In genomic region chr15:95839367-95839782, GRCh38 we compare ENCODE assay signal across 9 cellular contexts.
DNase-seq lines count a peak whose midpoint lies in the region; ATAC-seq, FAIRE-seq and TF ChIP-seq lines count a peak whose summit lies in the region.
"Had no signal": no experiment of that assay in that cellular context is flagged by ENCODE, and none has a peak within 500 bp of the region (broad histone marks: within the 10 kb centered on the region; RNA-seq: fewer than 3 reads in every experiment).

No MANE protein-coding gene starts in this region.

- H3K9me3 Mint-ChIP-seq in HFFc6: no peaks in the 10 kb centered on the region
- H3K9me3 Mint-ChIP-seq in neural progenitor cell: peaks cover 3% of the 10 kb centered on the region

- H3K9me3 ChIP-seq in MM.1S (replicated peaks; ENCODE audit: insufficient read depth, low read length): no peaks in the 10 kb centered on the region
- no peaks in the 10 kb centered on the region for H3K9me3 ChIP-seq in neural progenitor cell (ENCODE audit: low read depth)

- POLR2A ChIA-PET in RWPE1 (lab: Yijun Ruan, JAX; ENCODE audit: low non-redundant PET): no interaction called here

- H3K27ac Mint-ChIP-seq in HFFc6 (peak overlapping the region; percentile 87; the same call in 1 of the 2 replicates), neural progenitor cell (peak overlapping the region; percentile 23)

- H3K4me1 ChIP-seq in MM.1S (ENCODE audit: low read length): peaks cover 41% of the 10 kb centered on the region
- H3K4me1 ChIP-seq in neural progenitor cell: peaks cover 20% of the 10 kb centered on the region

- H2AFZ ChIP-seq in MM.1S (ENCODE audit: low read length) (peak overlapping the region; percentile 9), neural progenitor cell (replicated peaks) (no peak overlapping the region)

- no peaks in the 10 kb centered on the region for H3K9me2 ChIP-seq in MM.1S (replicated peaks; ENCODE audit: insufficient read depth, low read length)

- H3K36me3 Mint-ChIP-seq in HFFc6 (ENCODE audit: low read depth) (no peaks in the 10 kb centered on the region), neural progenitor cell (peaks cover 2% of the 10 kb centered on the region)

- peak; percentile 97 for ATAC-seq in GM18907 (IDR thresholded peaks at IDR 0.05; ENCODE audit: unreplicated experiment)

- H3K4me3 ChIP-seq in MM.1S (ENCODE audit: low read length) (peak overlapping the region; percentile 29; the same call in 1 of the 2 replicates), neural progenitor cell (no peak overlapping the region)

- H3K79me2 ChIP-seq in MM.1S (ENCODE audit: low read length) (no peaks in the 10 kb centered on the region), neural progenitor cell (ENCODE audit: low read depth) (no peaks in the 10 kb centered on the region)

- FAIRE-seq in urothelium cell line (lab: Jason Lieb, UNC): no peak

- H3K27ac ChIP-seq in MM.1S (ENCODE audit: low read length) (peak overlapping the region; percentile 91), neural progenitor cell (no peak overlapping the region), RWPE1 (no peak overlapping the region)

- CTCF ChIA-PET in RWPE1 (lab: Yijun Ruan, JAX): no interaction called here

- H3K27me3 Mint-ChIP-seq in HFFc6 (ENCODE audit: insufficient read depth) (no peaks in the 10 kb centered on the region; the same call in 1 of the 2 replicates), neural progenitor cell (ENCODE audit: insufficient read depth, low read depth) (no peaks in the 10 kb centered on the region)

- H3K27me3 ChIP-seq in MM.1S (replicated peaks; ENCODE audit: insufficient read depth, low read length) (no peaks in the 10 kb centered on the region), neural progenitor cell (no peaks in the 10 kb centered on the region)

- TF ChIP-seq CTCF in HFFc6 (IDR thresholded peaks at IDR 0.05) (no peak), MM.1S (IDR thresholded peaks at IDR 0.05; ENCODE audit: low read length) (no peak), neural progenitor cell (IDR thresholded peaks at IDR 0.05) (no peak), RWPE1 (conservative IDR thresholded peaks at IDR 0.05; ENCODE audit: low read depth) (no peak)

- H4K20me1 ChIP-seq in MM.1S (ENCODE audit: insufficient read depth, low read length) (no peaks in the 10 kb centered on the region), neural progenitor cell (ENCODE audit: low read depth) (no peaks in the 10 kb centered on the region)

- DNase-seq in HFFc6 (no peak), MM.1S (peak; percentile 85), neural progenitor cell (ENCODE audit: low spot score) (no peak), urothelium cell line (ENCODE audit: low spot score) (no peak), glomerular visceral epithelial cell (ENCODE audit: extremely low spot score) (no peak), ureter (ENCODE audit: low spot score) (no peak), RWPE1 (ENCODE audit: low spot score) (no peak)
- DNase-seq: T1000 had no signal

- peaks cover 51% of the 10 kb centered on the region for H3K4me1 Mint-ChIP-seq in HFFc6 (ENCODE audit: low read depth)
- H3K4me1 Mint-ChIP-seq in neural progenitor cell: peaks cover 37% of the 10 kb centered on the region

- H3K36me3 ChIP-seq in MM.1S (replicated peaks; ENCODE audit: insufficient read depth, low read length): no peaks in the 10 kb centered on the region
- H3K36me3 ChIP-seq in neural progenitor cell: no peaks in the 10 kb centered on the region

- H3K4me3 Mint-ChIP-seq in HFFc6 (no peak overlapping the region), neural progenitor cell (no peak overlapping the region)

- H3K9ac ChIP-seq in MM.1S (ENCODE audit: low read length) (peak overlapping the region; percentile 14; the same call in 1 of the 2 replicates), neural progenitor cell (no peak overlapping the region)

- H3F3A ChIP-seq in MM.1S (ENCODE audit: insufficient read depth, low read length) (peaks cover 11% of the 10 kb centered on the region), neural progenitor cell (ENCODE audit: low read depth) (no peaks in the 10 kb centered on the region)

- H3K4me2 ChIP-seq in MM.1S (ENCODE audit: low read depth, low read length): peak overlapping the region; percentile 62
- H3K4me2 ChIP-seq in neural progenitor cell: no peak overlapping the region
